Comparison of ENCODE assay signal across 12 cellular contexts in the genomic region with DNA sequence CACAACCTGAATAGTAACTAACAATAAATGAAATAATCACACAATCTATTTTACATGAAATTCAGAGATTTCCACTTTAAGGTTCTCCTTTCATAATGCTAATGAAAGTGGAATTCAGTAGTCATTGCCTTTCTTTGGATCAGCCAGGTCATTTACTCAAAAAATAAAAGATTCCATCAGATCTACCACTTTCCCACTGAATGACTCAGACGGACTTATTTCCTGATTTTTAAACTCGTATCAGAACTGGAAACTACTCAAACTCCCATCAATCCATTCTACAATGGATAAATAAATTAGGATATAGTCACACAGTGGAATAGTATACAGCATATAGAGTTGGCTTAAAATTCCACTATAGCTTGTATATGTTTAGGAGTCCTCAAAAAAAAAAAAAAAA.
"Had no signal": no experiment of that assay in that cellular context is flagged by ENCODE, and none has a peak within 500 bp of the region (broad histone marks: within the 10 kb centered on the region; RNA-seq: fewer than 3 reads in every experiment).

No MANE protein-coding gene starts in this region.

- H3K9me3 ChIP-seq: suprapubic skin, upper lobe of left lung had no signal

- H3K27me3 ChIP-seq: suprapubic skin, upper lobe of left lung had no signal

- DNase-seq: activated CD4-positive, alpha-beta memory T cell treated with anti-CD3 and anti-CD28 coated beads for 36 hours; activated gamma-delta T cell; activated T-cell treated with anti-CD3 and anti-CD28 coated beads, Interleukin-2, amount 50 U/mL, for 48 hours; amygdala; effector CD4-positive, alpha-beta T cell; kidney glomerular epithelial cell; stimulated activated CD4-positive, alpha-beta T cell treated with anti-CD3 and anti-CD28 coated beads, Interleukin-2, amount 100 ng/mL, for 48 hours; stimulated activated naive CD4-positive, alpha-beta T cell treated with Interleukin-2 at 50 U/mL for 16 hours; T1000; upper lobe of left lung had no signal

- H3K4me3 ChIP-seq: suprapubic skin, upper lobe of left lung had no signal

- H3K27ac ChIP-seq: suprapubic skin, upper lobe of left lung, VCaP had no signal

- H3K36me3 ChIP-seq: suprapubic skin, upper lobe of left lung had no signal
